8 cellular contexts compared by ENCODE assay signal in genomic region chr6:43629505-43630300, GRCh38. TPM values are rescaled to one million over a fixed set of nuclear protein-coding genes. Genes with fewer than 3 reads are reported as not detected.
A peak's percentile ranks its signal among the peaks of the same experiment; 100 is the strongest.
DNase-seq lines count a peak whose midpoint lies in the region; ATAC-seq and TF ChIP-seq lines count a peak whose summit lies in the region.

No MANE protein-coding gene starts in this region.

- H3K4me3 ChIP-seq in GM23338, result peak overlapping the region; percentile 86

- H3K36me3 Mint-ChIP-seq in GM23338 (ENCODE audit: low read depth), result peaks cover 24% of the 10 kb centered on the region
- peaks cover 5 to 13% of the 10 kb centered on the region in 2 donors for H3K36me3 Mint-ChIP-seq in naive B cell
- peaks cover 51% of the 10 kb centered on the region for H3K36me3 Mint-ChIP-seq in stimulated activated effector memory CD8-positive, alpha-beta T cell treated with anti-CD3 and anti-CD28 coated beads, Interleukin-12 subunit alpha, Interleukin-12 subunit beta, amount 100 ng/mL, for 72 hours

- peaks cover 7% of the 10 kb centered on the region for H4K20me1 ChIP-seq in GM23338 (replicated peaks; ENCODE audit: insufficient read depth)

- ATAC-seq in GM23338, result peak; percentile 82
- peak; percentile 71 for ATAC-seq in naive B cell (ENCODE audit: low read depth in 2 of 2)
- peak; percentile 79 for ATAC-seq in stimulated activated effector memory CD8-positive, alpha-beta T cell treated with anti-CD3 and anti-CD28 coated beads, Interleukin-12 subunit alpha, Interleukin-12 subunit beta, amount 100 ng/mL, for 72 hours

- H3K9me3 Mint-ChIP-seq in GM23338 (no peaks in the 10 kb centered on the region), naive B cell (no peaks in the 10 kb centered on the region)
- H3K9me3 Mint-ChIP-seq in stimulated activated effector memory CD8-positive, alpha-beta T cell treated with anti-CD3 and anti-CD28 coated beads, Interleukin-12 subunit alpha, Interleukin-12 subunit beta, amount 100 ng/mL, for 72 hours, result no peaks in the 10 kb centered on the region

- peak overlapping the region; percentile 91 for H3K27ac ChIP-seq in GM23338 (ENCODE audit: low read depth)

- 0 out of 2 replicates have a peak, but pooled peaks cover 10% of the 10 kb centered on the region for H3F3A ChIP-seq in GM23338 (replicated peaks; ENCODE audit: low read depth)

- DNase-seq in Daoy (ENCODE audit: low read depth) (peak; percentile 98), GM23338 (ENCODE audit: low spot score) (peak; percentile 98), Kasumi-1 (lab: John Stamatoyannopoulos, UW) (peak; percentile 96 to 98), RKO (ENCODE audit: low spot score) (peak; percentile 97), fibroblast of gingiva (ENCODE audit: low read depth) (peak; percentile 98), naive B cell (peak; percentile 91)
- peak; percentile 48 to 82 for DNase-seq in activated T-helper 1 cell treated with anti-CD3 and anti-CD28 coated beads, Interleukin-2, amount 50 U/mL, for 16 hours (ENCODE audit: low read depth in 1 of 2, low spot score in 1 of 2)
- DNase-seq in stimulated activated effector memory CD8-positive, alpha-beta T cell treated with anti-CD3 and anti-CD28 coated beads, Interleukin-12 subunit alpha, Interleukin-12 subunit beta, amount 100 ng/mL, for 72 hours (ENCODE audit: low spot score in 2 of 2), result peak; percentile 74 to 96

- H3K4me3 Mint-ChIP-seq in GM23338 (peak overlapping the region; percentile 96), naive B cell (peak overlapping the region; percentile 96 to 100 (median 98))
- peak overlapping the region; percentile 95 for H3K4me3 Mint-ChIP-seq in stimulated activated effector memory CD8-positive, alpha-beta T cell treated with anti-CD3 and anti-CD28 coated beads, Interleukin-12 subunit alpha, Interleukin-12 subunit beta, amount 100 ng/mL, for 72 hours

- no peaks in the 10 kb centered on the region for H3K4me1 ChIP-seq in GM23338 (ENCODE audit: insufficient read depth)

- H3K4me1 Mint-ChIP-seq in GM23338, result peaks cover 11% of the 10 kb centered on the region
- peaks cover 42 to 55% (median 49%) of the 10 kb centered on the region in 3 donors for H3K4me1 Mint-ChIP-seq in naive B cell
- H3K4me1 Mint-ChIP-seq in stimulated activated effector memory CD8-positive, alpha-beta T cell treated with anti-CD3 and anti-CD28 coated beads, Interleukin-12 subunit alpha, Interleukin-12 subunit beta, amount 100 ng/mL, for 72 hours, result peaks cover 45% of the 10 kb centered on the region

- peak overlapping the region; percentile 88 for H3K4me2 ChIP-seq in GM23338

- H3K27me3 ChIP-seq in GM23338 (ENCODE audit: insufficient read depth), result no peaks in the 10 kb centered on the region

- peaks cover 3% of the 10 kb centered on the region; the same call in 1 of the 2 replicates for H3K36me3 ChIP-seq in GM23338 (ENCODE audit: insufficient read depth)

- H3K27me3 Mint-ChIP-seq in GM23338 (ENCODE audit: insufficient read depth, low read depth, poor library complexity) (peaks cover 6% of the 10 kb centered on the region), naive B cell (no peaks in the 10 kb centered on the region)

- H3K79me2 ChIP-seq in GM23338 (replicated peaks; ENCODE audit: insufficient read depth), result peaks cover 19% of the 10 kb centered on the region

- H3K27ac Mint-ChIP-seq in GM23338 (peak overlapping the region; percentile 100), naive B cell (peak overlapping the region; percentile 95 to 98 (median 97))
- peak overlapping the region; percentile 98 for H3K27ac Mint-ChIP-seq in stimulated activated effector memory CD8-positive, alpha-beta T cell treated with anti-CD3 and anti-CD28 coated beads, Interleukin-12 subunit alpha, Interleukin-12 subunit beta, amount 100 ng/mL, for 72 hours

- H3K9me2 ChIP-seq in GM23338 (ENCODE audit: insufficient read depth), result no peaks in the 10 kb centered on the region

- TF ChIP-seq CTCF in GM23338 (conservative IDR thresholded peaks at IDR 0.05; ENCODE audit: low read depth in 2 of 2), result no peak

- H2AFZ ChIP-seq in GM23338, result peak overlapping the region; percentile 83

TF ChIP-seq in GM23338, 12 proteins besides CTCF, POLR2A, EP300 and RAD21:
- peak; percentile 84 for TF ChIP-seq POLR2AphosphoS5 (IDR thresholded peaks at IDR 0.05; ENCODE audit: low read depth)
- no peak for TF ChIP-seq ZNF114 (CRISPR knock-in tag; IDR thresholded peaks at IDR 0.05)
- peak; percentile 39; the same call in 1 of the 2 replicates for TF ChIP-seq CREB1 (CRISPR knock-in tag; IDR thresholded peaks at IDR 0.05; ENCODE audit: low read depth)
- no peak for TF ChIP-seq NANOG (IDR thresholded peaks at IDR 0.05; ENCODE audit: borderline replicate concordance)

RNA-seq across cellular contexts. Expression of gene GTPBP2, which starts 0.6 kb away (rescaled TPM):
- 50.3 and 55.5 TPM in 2 replicates for total RNA-seq in Daoy (2014; rRNA removed; shearing (Covaris generic))
- 46.4 and 55.9 TPM in 2 replicates for total RNA-seq in GM23338 (2014; rRNA removed; shearing (Covaris generic))
- polyA plus RNA-seq in GM23338 (2016; fragmentation: Nextera tagmentation; extraction: Ambion mirVana) (14.9 and 17.5 TPM in 2 replicates), naive B cell (ENCODE audit: low read depth in 6 of 6) (10 to 100 TPM in 1 of 6 donors, 1 to 10 TPM in 5; 2.5 to 17.3 (median 3.8) TPM)

RNA-seq across cellular contexts. Expression of gene MAD2L1BP, which starts 5.9 kb away (rescaled TPM):
- 24.1 and 59.5 TPM in 2 replicates for total RNA-seq in Daoy (2014; rRNA removed; shearing (Covaris generic))
- total RNA-seq in GM23338 (2014; rRNA removed; shearing (Covaris generic)), result 39.6 and 51.7 TPM in 2 replicates
- 26.6 and 27.2 TPM in 2 replicates for polyA plus RNA-seq in GM23338 (2016; fragmentation: Nextera tagmentation; extraction: Ambion mirVana)
- polyA plus RNA-seq in naive B cell (ENCODE audit: low read depth in 6 of 6), result 10 to 100 TPM; 21.3 to 31.4 (median 27.9) TPM

RNA-seq across cellular contexts. Expression of gene RSPH9, which starts 15.1 kb away (rescaled TPM):
- not detected in 2 replicates for total RNA-seq in Daoy (2014; rRNA removed; shearing (Covaris generic))
- total RNA-seq in GM23338 (2014; rRNA removed; shearing (Covaris generic)), result 0.10 TPM in 1 of 2 replicates, not detected in the other
- polyA plus RNA-seq in GM23338 (2016; fragmentation: Nextera tagmentation; extraction: Ambion mirVana) (0.38 and 0.39 TPM in 2 replicates), naive B cell (ENCODE audit: low read depth in 6 of 6) (1 to 10 TPM in 4 of 6 donors, under 1 TPM in 1, not detected in 1; 0.96 to 1.9 (median 1.5) TPM)

RNA-seq across cellular contexts. Expression of gene POLH, which starts 53.7 kb away (rescaled TPM):
- 14.3 and 14.7 TPM in 2 replicates for total RNA-seq in Daoy (2014; rRNA removed; shearing (Covaris generic))
- 7.9 and 9.4 TPM in 2 replicates for total RNA-seq in GM23338 (2014; rRNA removed; shearing (Covaris generic))
- polyA plus RNA-seq in GM23338 (2016; fragmentation: Nextera tagmentation; extraction: Ambion mirVana), result 4.2 and 5.8 TPM in 2 replicates
- 10 to 100 TPM; 15.1 to 41.4 (median 19.1) TPM for polyA plus RNA-seq in naive B cell (ENCODE audit: low read depth in 6 of 6)

RNA-seq across cellular contexts. Expression of gene XPO5, which starts 53.9 kb away (rescaled TPM):
- 57.6 and 62.1 TPM in 2 replicates for total RNA-seq in Daoy (2014; rRNA removed; shearing (Covaris generic))
- total RNA-seq in GM23338 (2014; rRNA removed; shearing (Covaris generic)), result 77.4 and 95.2 TPM in 2 replicates
- 28.4 and 28.5 TPM in 2 replicates for polyA plus RNA-seq in GM23338 (2016; fragmentation: Nextera tagmentation; extraction: Ambion mirVana)
- polyA plus RNA-seq in naive B cell (ENCODE audit: low read depth in 6 of 6), result 10 to 100 TPM in 1 of 6 donors, 1 to 10 TPM in 5; 5.0 to 15.3 (median 7.7) TPM

Comparison
In these comparisons a context has a peak if more than half of its experiments do, and no peak if none do; other contexts are left out.
1. Peak in every context shown above with its lines: DNase-seq, ATAC-seq, H3K4me3 ChIP-seq and H3K27ac ChIP-seq.